8 cellular contexts compared by ENCODE assay signal in the genomic region with DNA sequence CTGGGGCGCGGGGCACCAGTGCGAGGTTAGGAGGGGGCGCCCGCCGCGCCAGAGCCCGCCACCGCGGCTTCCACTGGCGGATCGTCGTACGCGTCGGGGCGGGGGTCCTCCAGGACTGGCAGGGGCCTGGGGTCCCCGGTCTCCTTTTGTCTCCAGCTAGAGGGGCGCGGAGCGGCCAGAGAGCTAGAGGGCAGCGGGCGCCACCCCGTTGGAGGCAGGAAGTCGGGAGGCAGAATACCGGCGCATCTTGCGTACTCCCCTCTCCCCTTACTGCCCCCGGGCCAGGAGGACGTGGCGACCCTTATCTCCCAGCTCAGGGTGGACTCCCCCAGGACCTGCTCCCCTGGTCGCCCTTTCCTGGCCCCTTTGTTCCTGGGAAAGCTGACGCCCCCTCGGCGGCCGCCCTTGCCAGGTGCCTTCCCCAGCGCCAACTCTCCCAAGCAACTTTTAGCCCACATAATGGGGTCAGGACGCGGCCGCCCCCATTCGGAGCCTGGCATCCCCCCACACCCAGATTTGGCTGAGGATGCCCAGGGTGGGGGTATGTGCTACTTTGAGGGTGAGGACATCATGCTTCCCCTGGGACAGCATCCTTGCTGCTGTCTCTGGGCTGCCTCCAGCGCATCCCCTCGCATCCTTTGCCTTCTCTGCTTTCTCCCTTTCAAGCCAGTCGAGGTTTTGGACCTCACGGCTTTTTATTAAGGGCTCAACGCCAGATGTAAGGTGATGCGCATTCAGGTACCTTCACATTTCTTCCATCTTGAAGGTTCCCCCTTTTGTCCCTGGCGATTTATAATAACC. TPM values are rescaled to one million over a fixed set of nuclear protein-coding genes. Genes with fewer than 3 reads are reported as not detected.
DNase-seq lines count a peak whose midpoint lies in the region; ATAC-seq, FAIRE-seq and TF ChIP-seq lines count a peak whose summit lies in the region.

No MANE protein-coding gene starts in this region.

- no peaks in the 10 kb centered on the region for H3K9me3 Mint-ChIP-seq in nephron

- peak; percentile 8 for DNase-seq in AG20443 (ENCODE audit: low spot score)
- DNase-seq in MG63: no peak
- DNase-seq in NAMALWA (ENCODE audit: low spot score): no peak
- no peak for DNase-seq in small intestine

- H3K27ac ChIP-seq in ectodermal cell (ENCODE audit: insufficient read depth, low read depth, low read length, poor library complexity, severe bottlenecking): no peak overlapping the region
- H3K27ac ChIP-seq in small intestine (ENCODE audit: low read depth in 1 of 2, low read length in 1 of 2): no peak overlapping the region

- H3K27me3 ChIP-seq in MG63 (peaks cover 30% of the 10 kb centered on the region), ectodermal cell (ENCODE audit: control insufficient read depth, insufficient read depth, low read length, poor library complexity, severe bottlenecking) (no peaks in the 10 kb centered on the region), small intestine (ENCODE audit: control insufficient read depth in 2 of 2, insufficient read depth in 2 of 2, low read length in 2 of 2) (peaks cover 3 to 4% of the 10 kb centered on the region in 2 donors)

- H3K4me3 Mint-ChIP-seq in nephron: peak overlapping the region; percentile 94 to 97 (median 94)

- peaks cover 7% of the 10 kb centered on the region for H3K4me1 Mint-ChIP-seq in nephron

- peaks cover 42% of the 10 kb centered on the region for H3K27me3 Mint-ChIP-seq in nephron (ENCODE audit: low read depth)

- 0% methylated on average over 44 to 48 of the region's 48 CpGs for WGBS in ectodermal cell, 2 experiments
- WGBS in small intestine, 3 donors: 2 to 36% (median 4%) methylated on average over 13 to 45 of the region's 48 CpGs

- no peak for FAIRE-seq in small intestine (lab: Jason Lieb, UNC)

- H3K9me3 ChIP-seq in MG63 (no peaks in the 10 kb centered on the region), ectodermal cell (ENCODE audit: control insufficient read depth, low read length) (no peaks in the 10 kb centered on the region), small intestine (ENCODE audit: control insufficient read depth, low read depth) (no peaks in the 10 kb centered on the region)

- H3K36me3 ChIP-seq in MG63 (no peaks in the 10 kb centered on the region), ectodermal cell (ENCODE audit: control insufficient read depth, insufficient read depth, low read length) (no peaks in the 10 kb centered on the region), small intestine (ENCODE audit: control insufficient read depth in 2 of 2, insufficient read depth in 2 of 2, low read length in 2 of 2) (no peaks in the 10 kb centered on the region)

- H3K4me1 ChIP-seq in ectodermal cell (ENCODE audit: control insufficient read depth, insufficient read depth, low read length): peaks cover 4% of the 10 kb centered on the region
- H3K4me1 ChIP-seq in small intestine (ENCODE audit: control insufficient read depth in 2 of 2, insufficient read depth in 1 of 2, low read depth in 1 of 2, low read length in 1 of 2): no peaks in the 10 kb centered on the region

- H3K36me3 Mint-ChIP-seq in nephron (ENCODE audit: low read depth): no peaks in the 10 kb centered on the region

- peak overlapping the region in 1 of 3 experiments; percentile 62 for H3K27ac Mint-ChIP-seq in nephron

- no peak for TF ChIP-seq CTCF in nephron (IDR thresholded peaks at IDR 0.05; ENCODE audit: unreplicated experiment in 3 of 3)

- ATAC-seq in GM19328 (IDR thresholded peaks at IDR 0.05; ENCODE audit: unreplicated experiment): peak; percentile 6
- ATAC-seq in HG02588 (IDR thresholded peaks at IDR 0.05; ENCODE audit: unreplicated experiment): no peak

- H3K4me3 ChIP-seq in MG63: peak overlapping the region; percentile 40
- peak overlapping the region; percentile 53 for H3K4me3 ChIP-seq in ectodermal cell (ENCODE audit: insufficient read depth, low read depth, low read length)
- peak overlapping the region in 1 of 2 donors; percentile 58 for H3K4me3 ChIP-seq in small intestine (ENCODE audit: low read depth in 1 of 2, low read length in 2 of 2)

RNA-seq across cellular contexts. Expression of gene CNKSR2, which starts 1.0 kb away (rescaled TPM):
- 0.07 TPM in 1 of 2 replicates, not detected in the other for total RNA-seq in MG63 (2014; rRNA removed; shearing (Covaris generic); ENCODE audit: low replicate concordance)
- 12.1 TPM for polyA plus RNA-seq in ectodermal cell (2013, experiment 1 of 4)
- polyA plus RNA-seq in ectodermal cell (2013, experiment 2 of 4): 12.1 TPM
- 10.5 TPM for polyA plus RNA-seq in ectodermal cell (2013, experiment 3 of 4)
- polyA plus RNA-seq in ectodermal cell (2013, experiment 4 of 4): 11.7 TPM
- polyA plus RNA-seq in small intestine: under 1 TPM in 2 of 3 donors, not detected in 1; under 0.01 to 0.25 TPM
